In the genomic region with DNA sequence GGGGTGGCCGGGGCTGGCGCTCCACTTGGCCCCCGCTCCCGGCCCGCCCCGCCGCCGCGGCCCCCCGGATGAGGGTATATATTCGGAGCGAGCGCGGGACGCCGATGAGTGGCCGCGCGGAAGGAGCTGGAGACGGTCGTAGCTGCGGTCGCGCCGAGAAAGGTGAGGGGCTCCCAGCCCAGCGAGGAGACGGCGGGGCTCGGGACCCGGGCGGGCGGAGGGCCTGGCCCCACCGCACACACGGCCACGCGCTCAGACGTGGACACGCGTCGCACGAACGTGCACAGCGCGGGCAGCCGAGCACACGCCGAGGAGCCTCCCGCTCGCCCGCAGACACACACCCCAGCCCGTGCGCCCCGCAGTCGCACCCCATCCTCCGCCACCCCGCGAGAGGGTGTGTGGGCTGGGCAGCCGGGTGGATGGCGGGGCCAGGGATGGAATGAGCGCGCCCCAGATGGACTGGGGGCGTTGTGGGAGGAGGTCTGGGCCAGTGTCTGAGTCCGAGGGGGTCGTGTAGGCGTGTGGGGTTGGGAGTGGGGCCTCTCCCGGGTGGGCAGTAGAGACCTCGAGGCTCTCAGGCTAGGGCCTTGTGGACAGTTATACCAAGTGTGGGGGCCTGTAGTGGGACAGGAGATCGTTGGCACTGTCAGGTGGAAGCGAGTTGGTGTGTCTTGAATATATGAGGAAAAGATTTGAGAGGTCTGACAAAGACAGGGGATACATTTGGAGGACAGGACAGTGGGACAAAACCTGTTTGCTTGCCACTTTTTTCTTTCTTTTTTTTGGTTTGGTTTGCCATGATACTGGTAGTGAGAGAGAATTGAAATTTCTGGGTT, we compare ENCODE assay signal across 1 cellular context.
TF ChIP-seq lines count a peak whose summit lies in the region.

Gene UAP1 (plus strand): TSS at position 107 of the 836 bp plus-strand sequence. CDS start 4,347 bp downstream, outside the sequence.

TF ChIP-seq in GM12878, 131 proteins besides CTCF, POLR2A, EP300 and RAD21 (continued from another document and continues in another):
- TF ChIP-seq, protein P1, sequence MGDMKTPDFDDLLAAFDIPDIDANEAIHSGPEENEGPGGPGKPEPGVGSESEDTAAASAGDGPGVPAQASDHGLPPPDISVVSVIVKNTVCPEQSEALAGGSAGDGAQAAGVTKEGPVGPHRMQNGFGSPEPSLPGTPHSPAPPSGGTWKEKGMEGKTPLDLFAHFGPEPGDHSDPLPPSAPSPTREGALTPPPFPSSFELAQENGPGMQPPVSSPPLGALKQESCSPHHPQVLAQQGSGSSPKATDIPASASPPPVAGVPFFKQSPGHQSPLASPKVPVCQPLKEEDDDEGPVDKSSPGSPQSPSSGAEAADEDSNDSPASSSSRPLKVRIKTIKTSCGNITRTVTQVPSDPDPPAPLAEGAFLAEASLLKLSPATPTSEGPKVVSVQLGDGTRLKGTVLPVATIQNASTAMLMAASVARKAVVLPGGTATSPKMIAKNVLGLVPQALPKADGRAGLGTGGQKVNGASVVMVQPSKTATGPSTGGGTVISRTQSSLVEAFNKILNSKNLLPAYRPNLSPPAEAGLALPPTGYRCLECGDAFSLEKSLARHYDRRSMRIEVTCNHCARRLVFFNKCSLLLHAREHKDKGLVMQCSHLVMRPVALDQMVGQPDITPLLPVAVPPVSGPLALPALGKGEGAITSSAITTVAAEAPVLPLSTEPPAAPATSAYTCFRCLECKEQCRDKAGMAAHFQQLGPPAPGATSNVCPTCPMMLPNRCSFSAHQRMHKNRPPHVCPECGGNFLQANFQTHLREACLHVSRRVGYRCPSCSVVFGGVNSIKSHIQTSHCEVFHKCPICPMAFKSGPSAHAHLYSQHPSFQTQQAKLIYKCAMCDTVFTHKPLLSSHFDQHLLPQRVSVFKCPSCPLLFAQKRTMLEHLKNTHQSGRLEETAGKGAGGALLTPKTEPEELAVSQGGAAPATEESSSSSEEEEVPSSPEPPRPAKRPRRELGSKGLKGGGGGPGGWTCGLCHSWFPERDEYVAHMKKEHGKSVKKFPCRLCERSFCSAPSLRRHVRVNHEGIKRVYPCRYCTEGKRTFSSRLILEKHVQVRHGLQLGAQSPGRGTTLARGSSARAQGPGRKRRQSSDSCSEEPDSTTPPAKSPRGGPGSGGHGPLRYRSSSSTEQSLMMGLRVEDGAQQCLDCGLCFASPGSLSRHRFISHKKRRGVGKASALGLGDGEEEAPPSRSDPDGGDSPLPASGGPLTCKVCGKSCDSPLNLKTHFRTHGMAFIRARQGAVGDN (IDR thresholded peaks at IDR 0.05), result peak; percentile 55; the same call in 1 of the 2 replicates
- TF ChIP-seq TCF7 (IDR thresholded peaks at IDR 0.05; ENCODE audit: borderline replicate concordance) (no peak), POLR2AphosphoS5 (IDR thresholded peaks at IDR 0.05; ENCODE audit: low read length) (peak; percentile 58; the same call in 1 of the 2 replicates), HDAC6 (IDR thresholded peaks at IDR 0.05; ENCODE audit: unreplicated experiment) (no peak), MEF2B (IDR thresholded peaks at IDR 0.05; ENCODE audit: partially characterized antibody, poor library complexity, severe bottlenecking) (peak; percentile 17), STAT3 (IDR thresholded peaks at IDR 0.05; ENCODE audit: low read depth, low read length) (no peak), ZNF217 (IDR thresholded peaks at IDR 0.05) (0 out of 2 replicates have a peak, but pooled peaks have one; percentile 48), DPF2 (IDR thresholded peaks at IDR 0.05) (peak; percentile 61; the same call in 1 of the 2 replicates), NBN (IDR thresholded peaks at IDR 0.05) (peak; percentile 42; the same call in 1 of the 2 replicates), SMC3 (IDR thresholded peaks at IDR 0.05; ENCODE audit: borderline replicate concordance, low read length) (no peak), POU2F2 (IDR thresholded peaks at IDR 0.05; ENCODE audit: borderline replicate concordance, low read depth, low read length) (peak; percentile 32; the same call in 2 of the 3 replicates), ATF7 (IDR thresholded peaks at IDR 0.05; ENCODE audit: low read depth) (no peak), BCLAF1 (IDR thresholded peaks at IDR 0.05) (no peak), SKIL (IDR thresholded peaks at IDR 0.05; ENCODE audit: low read depth, poor library complexity, severe bottlenecking) (no peak), ZNF207 (IDR thresholded peaks at IDR 0.05; ENCODE audit: borderline replicate concordance) (no peak), BRCA1 (IDR thresholded peaks at IDR 0.05; ENCODE audit: low read depth, low read length) (no peak), SIN3A (IDR thresholded peaks at IDR 0.05; ENCODE audit: low read depth, low read length) (no peak), USF1 (IDR thresholded peaks at IDR 0.05; ENCODE audit: borderline replicate concordance, extremely low read length, insufficient read depth, low read depth, low read length) (no peak), CBX5 (IDR thresholded peaks at IDR 0.05; ENCODE audit: low read depth) (no peak), PAX8 (IDR thresholded peaks at IDR 0.05) (no peak), CHD1 (IDR thresholded peaks at IDR 0.05; ENCODE audit: low read depth, low read length) (no peak), PML (IDR thresholded peaks at IDR 0.05; ENCODE audit: low read length) (no peak; the same call in 1 of the 2 replicates), ZBTB4 (CRISPR knock-in tag; IDR thresholded peaks at IDR 0.05) (no peak), GABPA (IDR thresholded peaks at IDR 0.05; ENCODE audit: low read depth) (no peak), ZBTB33 (IDR thresholded peaks at IDR 0.05) (no peak), CBFB (IDR thresholded peaks at IDR 0.05; ENCODE audit: low read depth) (no peak), JUNB (IDR thresholded peaks at IDR 0.05) (no peak), RB1 (IDR thresholded peaks at IDR 0.05; ENCODE audit: borderline replicate concordance) (no peak), MTA3 (IDR thresholded peaks at IDR 0.05; ENCODE audit: borderline replicate concordance, low read length) (no peak), EED (IDR thresholded peaks at IDR 0.05; ENCODE audit: low read depth) (no peak), SREBF2 (IDR thresholded peaks at IDR 0.05; ENCODE audit: low read length) (no peak), ZNF24 (IDR thresholded peaks at IDR 0.05) (no peak), YY1 (IDR thresholded peaks at IDR 0.05; ENCODE audit: low read depth, low read length) (no peak), MYC (IDR thresholded peaks at IDR 0.05; ENCODE audit: insufficient read depth, insufficient read length, insufficient replicate concordance, low read length, severe bottlenecking) (peak; percentile 25), SMARCA5 (IDR thresholded peaks at IDR 0.05) (0 out of 2 replicates have a peak, but pooled peaks have one; percentile 60), BACH1 (IDR thresholded peaks at IDR 0.05; ENCODE audit: borderline replicate concordance) (peak; percentile 63; the same call in 1 of the 2 replicates), FOXK2 (IDR thresholded peaks at IDR 0.05) (no peak)
- TF ChIP-seq, protein P2, sequence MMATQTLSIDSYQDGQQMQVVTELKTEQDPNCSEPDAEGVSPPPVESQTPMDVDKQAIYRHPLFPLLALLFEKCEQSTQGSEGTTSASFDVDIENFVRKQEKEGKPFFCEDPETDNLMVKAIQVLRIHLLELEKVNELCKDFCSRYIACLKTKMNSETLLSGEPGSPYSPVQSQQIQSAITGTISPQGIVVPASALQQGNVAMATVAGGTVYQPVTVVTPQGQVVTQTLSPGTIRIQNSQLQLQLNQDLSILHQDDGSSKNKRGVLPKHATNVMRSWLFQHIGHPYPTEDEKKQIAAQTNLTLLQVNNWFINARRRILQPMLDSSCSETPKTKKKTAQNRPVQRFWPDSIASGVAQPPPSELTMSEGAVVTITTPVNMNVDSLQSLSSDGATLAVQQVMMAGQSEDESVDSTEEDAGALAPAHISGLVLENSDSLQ (IDR thresholded peaks at IDR 0.05), result no peak
